In genomic region chr11:66289548-66290331, GRCh38 we compare ENCODE assay signal across 9 cellular contexts. TPM values are rescaled to one million over a fixed set of nuclear protein-coding genes. Genes with fewer than 3 reads are reported as not detected.
DNase-seq lines count a peak whose midpoint lies in the region; ATAC-seq and TF ChIP-seq lines count a peak whose summit lies in the region.
"Had no signal": no experiment of that assay in that cellular context is flagged by ENCODE, and none has a peak within 500 bp of the region (broad histone marks: within the 10 kb centered on the region; RNA-seq: fewer than 3 reads in every experiment).

No MANE protein-coding gene starts in this region.

- H3K27ac ChIP-seq in osteoblast (ENCODE audit: low read depth, low read length), result peak overlapping the region; percentile 97
- H3K27ac ChIP-seq in tibial nerve, result peak overlapping the region; percentile 90 to 97 (median 94)

- H3K4me1 ChIP-seq in osteoblast (ENCODE audit: insufficient read depth, low read length), result peaks cover 21% of the 10 kb centered on the region
- peaks cover 0 to 60% (median 25%) of the 10 kb centered on the region in 4 donors for H3K4me1 ChIP-seq in tibial nerve

- H3K9me3 ChIP-seq in osteoblast (ENCODE audit: low read depth, low read length) (no peaks in the 10 kb centered on the region), tibial nerve (no peaks in the 10 kb centered on the region)

- peak overlapping the region; percentile 96 for H2AFZ ChIP-seq in osteoblast (ENCODE audit: low read length)

- peak; percentile 67 for DNase-seq in NCI-H748 treated with DMSO at 0.1 percent for 48 hours (lab: John Stamatoyannopoulos, UW)
- peak; percentile 61 for DNase-seq in activated T-helper 1 cell treated with Interleukin-2 at 50 U/mL for 16 hours (ENCODE audit: low read depth)
- peak in 1 of 2 donors; percentile 79 for DNase-seq in foreskin fibroblast
- DNase-seq in osteoblast (ENCODE audit: insufficient read length, low spot score, missing footprints), result peak; percentile 100
- peak; percentile 43 to 64 for DNase-seq in tibial nerve (ENCODE audit: low spot score in 2 of 2)
- no peak for DNase-seq in NK-92 (lab: John Stamatoyannopoulos, UW; ENCODE audit: unreplicated experiment)

- peaks cover 18% of the 10 kb centered on the region for H4K20me1 ChIP-seq in osteoblast (ENCODE audit: insufficient read depth, low read length)

- H3K27me3 ChIP-seq in osteoblast (ENCODE audit: insufficient read depth, low read length) (peaks cover 36% of the 10 kb centered on the region), tibial nerve (peaks cover 0 to 37% of the 10 kb centered on the region in 2 donors)

- H3K4me3 ChIP-seq in foreskin fibroblast (ENCODE audit: low read depth in 1 of 2, low read length in 2 of 2) (peak overlapping the region; percentile 81 to 87), osteoblast (ENCODE audit: insufficient read depth, low read length) (peak overlapping the region; percentile 98), tibial nerve (peak overlapping the region; percentile 63 to 88 (median 83))

- H3K4me2 ChIP-seq in osteoblast (ENCODE audit: insufficient read depth, low read length), result peak overlapping the region; percentile 97

- WGBS in tibial nerve, 2 donors, result 10% methylated on average over 34 to 35 of the region's 36 CpGs

- peaks cover 41% of the 10 kb centered on the region for H3K79me2 ChIP-seq in osteoblast (ENCODE audit: insufficient read depth, low read length)

- TF ChIP-seq CTCF in foreskin fibroblast (IDR thresholded peaks at IDR 0.05; ENCODE audit: low read depth, low read length) (no peak), osteoblast (IDR thresholded peaks at IDR 0.05; ENCODE audit: extremely low read depth, low read depth, low read length) (no peak), tibial nerve (IDR thresholded peaks at IDR 0.05) (no peak)

- no peak for TF ChIP-seq POLR2A in GM18505 (IDR thresholded peaks at IDR 0.05; ENCODE audit: borderline replicate concordance, extremely low read depth, insufficient read depth, insufficient read length)
- no peak for TF ChIP-seq POLR2A in tibial nerve (IDR thresholded peaks at IDR 0.05)

- TF ChIP-seq EP300 in tibial nerve (IDR thresholded peaks at IDR 0.05), result no peak

- H3K36me3 ChIP-seq in osteoblast (ENCODE audit: insufficient read depth, low read length) (peaks cover 21% of the 10 kb centered on the region), tibial nerve (peaks cover 0 to 19% (median 0%) of the 10 kb centered on the region in 3 donors)

- peak; percentile 26 for ATAC-seq in GM18505 (IDR thresholded peaks at IDR 0.05; ENCODE audit: unreplicated experiment)
- peak; percentile 28 for ATAC-seq in HG02623 (IDR thresholded peaks at IDR 0.05; ENCODE audit: unreplicated experiment)

RNA-seq across cellular contexts. Expression of gene YIF1A, which starts 0.8 kb away (rescaled TPM):
- total RNA-seq in osteoblast (165 and 182 TPM in 2 replicates), tibial nerve (100 to 1,000 TPM in 2 of 4 donors, 10 to 100 TPM in 2; 76.0 to 143 (median 90.6) TPM)

RNA-seq across cellular contexts. Expression of gene TMEM151A, which starts 2.0 kb away (rescaled TPM):
- 0.29 and 0.36 TPM in 2 replicates for total RNA-seq in osteoblast
- not detected for total RNA-seq in tibial nerve
- total RNA-seq: subcutaneous adipose tissue had no signal

RNA-seq across cellular contexts. Expression of gene CNIH2, which starts 11.8 kb away (rescaled TPM):
- total RNA-seq in osteoblast, result under 0.01 TPM in 1 of 2 replicates, not detected in the other
- total RNA-seq in tibial nerve, result not detected
- total RNA-seq: subcutaneous adipose tissue had no signal

RNA-seq across cellular contexts. Expression of gene RAB1B, which starts 21.3 kb away (rescaled TPM):
- total RNA-seq in osteoblast, result 75.3 and 75.4 TPM in 2 replicates
- 100 to 1,000 TPM in 2 of 4 donors, 10 to 100 TPM in 2; 76.3 to 144 (median 96.8) TPM for total RNA-seq in tibial nerve

RNA-seq across cellular contexts. Expression of gene CD248, which starts 27.1 kb away (rescaled TPM):
- total RNA-seq in osteoblast (103 and 107 TPM in 2 replicates), tibial nerve (10 to 100 TPM; 29.9 to 69.7 (median 47.3) TPM)
